In genomic region chr19:41324921-41325639, GRCh38 we compare ENCODE assay signal across 8 cellular contexts. TPM values are rescaled to one million over a fixed set of nuclear protein-coding genes. Genes with fewer than 3 reads are reported as not detected.
DNase-seq lines count a peak whose midpoint lies in the region; ATAC-seq, FAIRE-seq and TF ChIP-seq lines count a peak whose summit lies in the region.

No MANE protein-coding gene starts in this region.

- no peak overlapping the region for H2AFZ ChIP-seq in osteoblast (ENCODE audit: low read length)

- H3K4me1 Mint-ChIP-seq in activated CD8-positive, alpha-beta memory T cell treated with anti-CD3 and anti-CD28 coated beads, Interleukin-2, amount 10 ng/mL, durations not matched to agents 7 days and 5 days = peaks cover 48% of the 10 kb centered on the region

- H3K36me3 Mint-ChIP-seq in activated CD8-positive, alpha-beta memory T cell treated with anti-CD3 and anti-CD28 coated beads, Interleukin-2, amount 10 ng/mL, durations not matched to agents 7 days and 5 days = peaks cover 34% of the 10 kb centered on the region

- no peaks in the 10 kb centered on the region for H3K9me3 ChIP-seq in WERI-Rb-1 (ENCODE audit: severe bottlenecking)
- no peaks in the 10 kb centered on the region for H3K9me3 ChIP-seq in osteoblast (ENCODE audit: low read depth, low read length)

- H3K27ac ChIP-seq in WERI-Rb-1 (no peak overlapping the region), osteoblast (ENCODE audit: low read depth, low read length) (peak overlapping the region; percentile 100)

- no peaks in the 10 kb centered on the region for H3K27me3 ChIP-seq in WERI-Rb-1 (ENCODE audit: insufficient read depth, low read depth, severe bottlenecking)
- no peaks in the 10 kb centered on the region for H3K27me3 ChIP-seq in osteoblast (ENCODE audit: insufficient read depth, low read length)

- H3K27me3 Mint-ChIP-seq in activated CD8-positive, alpha-beta memory T cell treated with anti-CD3 and anti-CD28 coated beads, Interleukin-2, amount 10 ng/mL, durations not matched to agents 7 days and 5 days = no peaks in the 10 kb centered on the region

- H3K4me2 ChIP-seq in osteoblast (ENCODE audit: insufficient read depth, low read length) = peak overlapping the region; percentile 76

- TF ChIP-seq CTCF in WERI-Rb-1 (IDR thresholded peaks at IDR 0.05; ENCODE audit: low read depth, low read length) (no peak), osteoblast (IDR thresholded peaks at IDR 0.05; ENCODE audit: extremely low read depth, low read depth, low read length) (no peak)

- H3K79me2 ChIP-seq in osteoblast (ENCODE audit: insufficient read depth, low read length) = peaks cover 7% of the 10 kb centered on the region

- H3K4me3 ChIP-seq in WERI-Rb-1 (ENCODE audit: low read depth, low read length) = no peak overlapping the region; the same call in 1 of the 2 replicates
- H3K4me3 ChIP-seq in osteoblast (ENCODE audit: insufficient read depth, low read length) = peak overlapping the region; percentile 52

- H3K27ac Mint-ChIP-seq in activated CD8-positive, alpha-beta memory T cell treated with anti-CD3 and anti-CD28 coated beads, Interleukin-2, amount 10 ng/mL, durations not matched to agents 7 days and 5 days = peak overlapping the region; percentile 66

- peaks cover 6% of the 10 kb centered on the region for H4K20me1 ChIP-seq in osteoblast (ENCODE audit: insufficient read depth, low read length)

- no peak for ATAC-seq in activated CD8-positive, alpha-beta memory T cell treated with anti-CD3 and anti-CD28 coated beads, Interleukin-2, amount 10 ng/mL, durations not matched to agents 7 days and 5 days
- ATAC-seq in HG03139 (IDR thresholded peaks at IDR 0.05; ENCODE audit: unreplicated experiment) = no peak

- DNase-seq in activated CD8-positive, alpha-beta memory T cell treated with anti-CD3 and anti-CD28 coated beads, Interleukin-2, amount 10 ng/mL, durations not matched to agents 7 days and 5 days = no peak
- DNase-seq in activated CD8-positive, alpha-beta memory T cell treated with anti-CD3 and anti-CD28 coated beads for 24 hours = no peak
- DNase-seq in WERI-Rb-1 (peak; percentile 66), frontal cortex (ENCODE audit: low spot score in 2 of 2) (peak; percentile 61 to 72), osteoblast (ENCODE audit: insufficient read length, low spot score, missing footprints) (peak; percentile 96), ecto neural progenitor cell (ENCODE audit: low spot score) (no peak), GM19238 (ENCODE audit: insufficient read length, low spot score) (no peak)

- FAIRE-seq in frontal cortex (lab: Jason Lieb, UNC) = no peak

- CTCF ChIA-PET in activated CD8-positive, alpha-beta memory T cell treated with anti-CD3 and anti-CD28 coated beads, Interleukin-2, amount 10 ng/mL, durations not matched to agents 7 days and 5 days (lab: Charles Lee) = interaction anchor here (1.6 kb wide), 1 partner anchor 16 kb away, joined by 4 read pairs; no protein-coding TSS in a partner anchor

- peaks cover 78% of the 10 kb centered on the region for H3K4me1 ChIP-seq in osteoblast (ENCODE audit: insufficient read depth, low read length)

- no peak overlapping the region for H3K4me3 Mint-ChIP-seq in activated CD8-positive, alpha-beta memory T cell treated with anti-CD3 and anti-CD28 coated beads, Interleukin-2, amount 10 ng/mL, durations not matched to agents 7 days and 5 days

- H3K9me3 Mint-ChIP-seq in activated CD8-positive, alpha-beta memory T cell treated with anti-CD3 and anti-CD28 coated beads, Interleukin-2, amount 10 ng/mL, durations not matched to agents 7 days and 5 days (ENCODE audit: low read depth) = no peaks in the 10 kb centered on the region

- H3K36me3 ChIP-seq in WERI-Rb-1 = peaks cover 20% of the 10 kb centered on the region
- H3K36me3 ChIP-seq in osteoblast (ENCODE audit: insufficient read depth, low read length) = peaks cover 12% of the 10 kb centered on the region

RNA-seq across cellular contexts. Expression of gene CCDC97, which starts 15.1 kb away (rescaled TPM):
- 10 to 100 TPM; 42.9 to 43.5 TPM for total RNA-seq in activated CD8-positive, alpha-beta memory T cell treated with anti-CD3 and anti-CD28 coated beads, Interleukin-2, amount 10 ng/mL, durations not matched to agents 7 days and 5 days
- total RNA-seq in frontal cortex = 4.1 TPM
- 9.0 and 11.2 TPM in 2 replicates for total RNA-seq in osteoblast

RNA-seq across cellular contexts. Expression of gene TGFB1, which starts 28.6 kb away (rescaled TPM):
- total RNA-seq in activated CD8-positive, alpha-beta memory T cell treated with anti-CD3 and anti-CD28 coated beads, Interleukin-2, amount 10 ng/mL, durations not matched to agents 7 days and 5 days = 100 to 1,000 TPM; 171 to 179 TPM
- total RNA-seq in frontal cortex = 0.41 TPM
- total RNA-seq in osteoblast = 17.4 and 21.2 TPM in 2 replicates

RNA-seq across cellular contexts. Expression of gene B9D2, which starts 38.9 kb away (rescaled TPM):
- total RNA-seq in activated CD8-positive, alpha-beta memory T cell treated with anti-CD3 and anti-CD28 coated beads, Interleukin-2, amount 10 ng/mL, durations not matched to agents 7 days and 5 days = 1 to 10 TPM; 8.2 to 9.3 TPM
- total RNA-seq in frontal cortex (5.3 TPM), osteoblast (5.6 and 6.5 TPM in 2 replicates)

RNA-seq across cellular contexts. Expression of gene TMEM91, which starts 51.3 kb away (rescaled TPM):
- total RNA-seq in activated CD8-positive, alpha-beta memory T cell treated with anti-CD3 and anti-CD28 coated beads, Interleukin-2, amount 10 ng/mL, durations not matched to agents 7 days and 5 days = 1 to 10 TPM; 4.8 to 6.0 TPM
- total RNA-seq in frontal cortex (6.5 TPM), osteoblast (5.9 and 6.2 TPM in 2 replicates)

Comparison
In these comparisons a context has a peak if more than half of its experiments do, and no peak if none do; other contexts are left out.
1. DNase-seq: peak in WERI-Rb-1 (single experiment), frontal cortex (2 of 2) and osteoblast (single experiment); none in activated CD8-positive, alpha-beta memory T cell treated with anti-CD3 and anti-CD28 coated beads, Interleukin-2, amount 10 ng/mL, durations not matched to agents 7 days and 5 days (single experiment), activated CD8-positive, alpha-beta memory T cell treated with anti-CD3 and anti-CD28 coated beads for 24 hours (single experiment), ecto neural progenitor cell (single experiment) and GM19238 (single experiment).
2. RNA of gene TGFB1, which starts 28.6 kb away (total RNA-seq): 171 to 179 TPM in activated CD8-positive, alpha-beta memory T cell treated with anti-CD3 and anti-CD28 coated beads, Interleukin-2, amount 10 ng/mL, durations not matched to agents 7 days and 5 days and 17.4 to 21.2 TPM in osteoblast; 0.41 TPM in frontal cortex (single experiment); every median in the first group is over 10 times any median in the second.